In genomic region chr17:57895382-57896060, GRCh38 we compare ENCODE assay signal across 13 cellular contexts. TPM values are rescaled to one million over a fixed set of nuclear protein-coding genes. Genes with fewer than 3 reads are reported as not detected.
DNase-seq lines count a peak whose midpoint lies in the region; ATAC-seq and TF ChIP-seq lines count a peak whose summit lies in the region.
"Had no signal": no experiment of that assay in that cellular context is flagged by ENCODE, and none has a peak within 500 bp of the region (broad histone marks: within the 10 kb centered on the region; RNA-seq: fewer than 3 reads in every experiment).

No MANE protein-coding gene starts in this region.

- H3K9me3 ChIP-seq in mucosa of rectum (ENCODE audit: control insufficient read depth in 2 of 2, low read length in 2 of 2) (no peaks in the 10 kb centered on the region), upper lobe of right lung (no peaks in the 10 kb centered on the region)
- H3K9me3 ChIP-seq: testis had no signal

- H3K4me3 ChIP-seq in coronary artery (no peak overlapping the region), mucosa of rectum (ENCODE audit: low read length in 2 of 2) (no peak overlapping the region), upper lobe of right lung (no peak overlapping the region)
- H3K4me3 ChIP-seq: testis had no signal

- H3K27ac ChIP-seq in coronary artery = peak overlapping the region; percentile 91 to 98
- H3K27ac ChIP-seq in mucosa of rectum (ENCODE audit: low read depth in 2 of 2, low read length in 2 of 2) = peak overlapping the region; percentile 34 to 39
- H3K27ac ChIP-seq in upper lobe of right lung = peak overlapping the region; percentile 2
- H3K27ac ChIP-seq: testis had no signal

- H3K4me1 Mint-ChIP-seq in T-helper 2 cell treated with Interferon-gamma antibody and Interleukin-4, amounts not matched to agents 5 μg/mL and 100 μg/mL, for 36 hours (ENCODE audit: low read depth) = peaks cover 20% of the 10 kb centered on the region

- ATAC-seq in upper lobe of right lung = no peak
- no peak for ATAC-seq in GM21367 (IDR thresholded peaks at IDR 0.05; ENCODE audit: unreplicated experiment)
- ATAC-seq in HG02642 (IDR thresholded peaks at IDR 0.05; ENCODE audit: poor library complexity, unreplicated experiment) = no peak

- no peaks in the 10 kb centered on the region for H3K27me3 Mint-ChIP-seq in T-helper 2 cell treated with Interferon-gamma antibody and Interleukin-4, amounts not matched to agents 5 μg/mL and 100 μg/mL, for 36 hours (ENCODE audit: low read depth)

- H3K36me3 ChIP-seq in mucosa of rectum (ENCODE audit: control insufficient read depth in 2 of 2, insufficient read depth in 2 of 2, low read length in 2 of 2) (no peaks in the 10 kb centered on the region), upper lobe of right lung (no peaks in the 10 kb centered on the region)

- no peaks in the 10 kb centered on the region for H3K9me3 Mint-ChIP-seq in T-helper 2 cell treated with Interferon-gamma antibody and Interleukin-4, amounts not matched to agents 5 μg/mL and 100 μg/mL, for 36 hours
- H3K9me3 Mint-ChIP-seq: activated T-cell treated with anti-CD3 and anti-CD28 coated beads, Interleukin-2, amount 50 U/mL, for 24 hours had no signal

- peaks cover 41 to 54% of the 10 kb centered on the region in 2 donors for H3K4me1 ChIP-seq in mucosa of rectum (ENCODE audit: control insufficient read depth in 2 of 2, insufficient read depth in 2 of 2, low read length in 2 of 2)
- peaks cover 69% of the 10 kb centered on the region for H3K4me1 ChIP-seq in upper lobe of right lung

- no peak for DNase-seq in T-helper 2 cell treated with Interferon-gamma antibody and Interleukin-4, amounts not matched to agents 5 μg/mL and 100 μg/mL, for 36 hours (ENCODE audit: low spot score)
- DNase-seq in T-helper 2 cell (no peak), coronary artery (ENCODE audit: low spot score) (no peak), upper lobe of right lung (peak; percentile 60), retina (no peak)
- DNase-seq: ACHN; activated T-cell treated with anti-CD3 and anti-CD28 coated beads, Interleukin-2, amount 50 U/mL, for 24 hours; islet precursor cell; NCI-H510A treated with DMSO at 0.1 percent for 48 hours; testis had no signal

- H3K36me3 Mint-ChIP-seq in T-helper 2 cell treated with Interferon-gamma antibody and Interleukin-4, amounts not matched to agents 5 μg/mL and 100 μg/mL, for 36 hours (ENCODE audit: low read depth) = no peaks in the 10 kb centered on the region

- H3K27me3 ChIP-seq in mucosa of rectum (ENCODE audit: control insufficient read depth in 2 of 2, insufficient read depth in 2 of 2, low read length in 2 of 2) = no peaks in the 10 kb centered on the region
- H3K27me3 ChIP-seq in upper lobe of right lung = no peaks in the 10 kb centered on the region
- H3K27me3 ChIP-seq: testis had no signal

- TF ChIP-seq CTCF in coronary artery (IDR thresholded peaks at IDR 0.05) (no peak), upper lobe of right lung (IDR thresholded peaks at IDR 0.05) (no peak)

- no peak overlapping the region for H3K9ac ChIP-seq in mucosa of rectum (ENCODE audit: low read depth in 1 of 2, low read length in 2 of 2)

- H3K27ac Mint-ChIP-seq in T-helper 2 cell treated with Interferon-gamma antibody and Interleukin-4, amounts not matched to agents 5 μg/mL and 100 μg/mL, for 36 hours = peak overlapping the region; percentile 14
- H3K27ac Mint-ChIP-seq: activated T-cell treated with anti-CD3 and anti-CD28 coated beads, Interleukin-2, amount 50 U/mL, for 24 hours had no signal

- intact Hi-C loops in upper lobe of right lung (cut with DNase I) = no loop called here

- H3K4me3 Mint-ChIP-seq in T-helper 2 cell treated with Interferon-gamma antibody and Interleukin-4, amounts not matched to agents 5 μg/mL and 100 μg/mL, for 36 hours = no peak overlapping the region
- H3K4me3 Mint-ChIP-seq: activated T-cell treated with anti-CD3 and anti-CD28 coated beads, Interleukin-2, amount 50 U/mL, for 24 hours had no signal

RNA-seq across cellular contexts. Expression of gene MRPS23, which starts 45.7 kb away (rescaled TPM):
- 36.0 TPM for total RNA-seq in upper lobe of right lung

RNA-seq across cellular contexts. Expression of gene CUEDC1, which starts 59.7 kb away (rescaled TPM):
- 41.9 TPM for total RNA-seq in upper lobe of right lung

Comparison
In these comparisons a context has a peak if more than half of its experiments do, and no peak if none do; other contexts are left out.
1. H3K27ac ChIP-seq: peak in every context shown above with its lines; median percentile 94 in coronary artery; 36 in mucosa of rectum; 2 in upper lobe of right lung.